In genomic region chr13:106521101-106521799, GRCh38 we compare ENCODE assay signal across 21 cellular contexts. TPM values are rescaled to one million over a fixed set of nuclear protein-coding genes. Genes with fewer than 3 reads are reported as not detected.
DNase-seq lines count a peak whose midpoint lies in the region; ATAC-seq, FAIRE-seq and TF ChIP-seq lines count a peak whose summit lies in the region.
"Had no signal": no experiment of that assay in that cellular context is flagged by ENCODE, and none has a peak within 500 bp of the region (broad histone marks: within the 10 kb centered on the region; RNA-seq: fewer than 3 reads in every experiment).

No MANE protein-coding gene starts in this region.

- ATAC-seq in SK-N-SH treated with all-trans-retinoic acid at 6 μM for 48 hours (peak; percentile 32; the same call in 2 of the 3 replicates), upper lobe of left lung (ENCODE audit: low FRiP score in 2 of 2) (no peak), HepG2 (no peak), HG02938 (IDR thresholded peaks at IDR 0.05; ENCODE audit: unreplicated experiment) (no peak)
- ATAC-seq: activated T-helper 17 cell treated with anti-CD3 and anti-CD28 coated beads, Interleukin-2, amount 50 U/mL, for 72 hours; right lobe of liver had no signal

- 84% methylated on average over 5 of the region's 5 CpGs for whole genome bisulfite sequencing in SK-N-SH (ENCODE audit: low lambda C conversion rate)
- WGBS in upper lobe of left lung, 2 donors = 53 to 57% methylated on average over 5 of the region's 5 CpGs
- 40% methylated on average over 5 of the region's 5 CpGs for WGBS in HepG2 (ENCODE audit: low lambda C conversion rate)

- POLR2A ChIA-PET in SK-N-SH (lab: Yijun Ruan, JAX) (interaction anchor here (1.3 kb wide), 1 partner anchor 14 kb away, joined by 3 read pairs; the partner anchor contains the start of gene EFNB2), PC-9 (lab: Charles Lee; ENCODE audit: unreplicated experiment) (no interaction called here), HepG2 (lab: Yijun Ruan, JAX) (no interaction called here)

- TF ChIP-seq POLR2A in upper lobe of left lung (IDR thresholded peaks at IDR 0.05) (no peak), HepG2 (IDR thresholded peaks at IDR 0.05; ENCODE audit: insufficient read depth in 1 of 2, low read depth in 2 of 2, low read length in 2 of 2) (no peak)

- in situ Hi-C loops in HepG2 (cut with HindIII; ENCODE audit: extremely low pct_ligation_motif_present, low pct_unique_long_range_greater_than_20kb) = no loop called here

- H3K4me1 Mint-ChIP-seq in activated naive CD4-positive, alpha-beta T cell treated with anti-CD3 and anti-CD28 coated beads for 36 hours (ENCODE audit: low read depth) = no peaks in the 10 kb centered on the region
- H3K4me1 Mint-ChIP-seq: activated T-helper 17 cell treated with anti-CD3 and anti-CD28 coated beads, Interleukin-2, amount 50 U/mL, for 72 hours; CD4-positive, CD25-positive, alpha-beta regulatory T cell had no signal

- no peak overlapping the region for H3K4me3 ChIP-seq in SK-N-SH (ENCODE audit: low read depth in 2 of 2, low read length in 1 of 2)
- H3K4me3 ChIP-seq in PC-9 = peak overlapping the region; percentile 41; the same call in 1 of the 2 replicates
- H3K4me3 ChIP-seq in keratinocyte (ENCODE audit: control insufficient read depth in 2 of 3, extremely low read depth in 1 of 3, insufficient read depth in 2 of 3, low read depth in 1 of 3, low read length in 3 of 3) = no peak overlapping the region
- H3K4me3 ChIP-seq in upper lobe of left lung = no peak overlapping the region
- H3K4me3 ChIP-seq in HepG2 (replicated peaks in 1 of 3; ENCODE audit: insufficient read depth in 1 of 3, low read depth in 2 of 3, low read length in 3 of 3) = no peak overlapping the region
- H3K4me3 ChIP-seq: right lobe of liver had no signal

- peaks cover 2% of the 10 kb centered on the region for H3K9me1 ChIP-seq in keratinocyte (ENCODE audit: control insufficient read depth, extremely low read depth, insufficient read depth, low read length)

- TF ChIP-seq CTCF in SK-N-SH (IDR thresholded peaks at IDR 0.05) = no peak
- TF ChIP-seq CTCF in PC-9 (conservative IDR thresholded peaks at IDR 0.05) = no peak
- TF ChIP-seq CTCF in keratinocyte (optimal IDR thresholded peaks at IDR 0.05 in 1 of 3, IDR thresholded peaks at IDR 0.05 in 1 of 3, conservative IDR thresholded peaks at IDR 0.05 in 1 of 3; ENCODE audit: extremely low read depth in 1 of 3, insufficient read depth in 2 of 3, low read length in 3 of 3) = no peak
- TF ChIP-seq CTCF in upper lobe of left lung (IDR thresholded peaks at IDR 0.05) = no peak
- no peak for TF ChIP-seq CTCF in HepG2 (CRISPR knock-in tag; IDR thresholded peaks at IDR 0.05)

- TF ChIP-seq RAD21 in SK-N-SH (IDR thresholded peaks at IDR 0.05; ENCODE audit: low read length) (no peak), HepG2 (CRISPR knock-in tag; IDR thresholded peaks at IDR 0.05) (no peak)

- no peak overlapping the region for H2AFZ ChIP-seq in SK-N-SH (ENCODE audit: low read depth)
- H2AFZ ChIP-seq in PC-9 = no peak overlapping the region
- no peak overlapping the region for H2AFZ ChIP-seq in keratinocyte (ENCODE audit: control insufficient read depth, low read length)
- no peak overlapping the region for H2AFZ ChIP-seq in HepG2 (ENCODE audit: low read length)

- H3K27ac ChIP-seq in SK-N-SH (ENCODE audit: low read depth in 2 of 2, low read length in 1 of 2) (no peak overlapping the region), PC-9 (peak overlapping the region; percentile 79), keratinocyte (ENCODE audit: control insufficient read depth, insufficient read depth, low read length) (peak overlapping the region; percentile 63), upper lobe of left lung (peak overlapping the region in 3 of 4 donors; percentile 6 to 62 (median 45)), HepG2 (ENCODE audit: extremely low read length, insufficient read depth, low read length) (no peak overlapping the region)
- H3K27ac ChIP-seq: right lobe of liver had no signal

- H3K4me1 ChIP-seq in SK-N-SH (ENCODE audit: control insufficient read depth in 1 of 2, insufficient read depth in 2 of 2, low read depth in 1 of 2, low read length in 1 of 2) (peaks cover 0 to 44% of the 10 kb centered on the region in 2 experiments; a peak in 2 of 4 replicates), PC-9 (replicated peaks; ENCODE audit: insufficient read depth) (peaks cover 64% of the 10 kb centered on the region), keratinocyte (ENCODE audit: control insufficient read depth, extremely low read depth, insufficient read depth, low read length) (peaks cover 65% of the 10 kb centered on the region), upper lobe of left lung (peaks cover 32 to 49% (median 44%) of the 10 kb centered on the region in 4 donors), HepG2 (ENCODE audit: insufficient read depth, low read length) (no peaks in the 10 kb centered on the region)
- H3K4me1 ChIP-seq: right lobe of liver had no signal

- DNase-seq in SK-N-SH (no peak), PC-9 (peak; percentile 40 to 86), keratinocyte (ENCODE audit: low read depth, low spot score) (no peak), upper lobe of left lung (no peak), HepG2 (ENCODE audit: low spot score) (no peak)
- DNase-seq in activated naive CD4-positive, alpha-beta T cell treated with anti-CD3 and anti-CD28 coated beads for 36 hours = no peak
- DNase-seq: activated CD4-positive, CD25-positive, alpha-beta regulatory T cell treated with anti-CD3 and anti-CD28 coated beads, Interleukin-2, amount 50 U/mL, for 72 hours; CD4-positive, CD25-positive, alpha-beta regulatory T cell; cerebellar nuclear complex; DMS79 treated with DMSO at 0.1 percent for 48 hours; effector memory CD4-positive, alpha-beta T cell; H9; kidney glomerular epithelial cell; NCI-H187 treated with DMSO at 0.1 percent for 48 hours; NK-92 treated with Interleukin-12 subunit alpha and Interleukin-12 subunit beta, amount 100 ng/mL, for 24 hours; right lobe of liver; stimulated activated CD4-positive, alpha-beta T cell treated with anti-CD3 and anti-CD28 coated beads, Interleukin-1b, Interleukin-23, amount 100 ng/mL, for 48 hours had no signal

- no peaks in the 10 kb centered on the region for H3K9me2 ChIP-seq in SK-N-SH
- H3K9me2 ChIP-seq in PC-9 (ENCODE audit: insufficient read depth) = no peaks in the 10 kb centered on the region

- dilution Hi-C loops in keratinocyte (cut with MboI; ENCODE audit: extremely low pct_ligation_motif_present, low sequenced_read_pairs) = no loop called here

- H3K9ac ChIP-seq in SK-N-SH = no peak overlapping the region
- H3K9ac ChIP-seq in keratinocyte (ENCODE audit: control insufficient read depth, extremely low read depth, insufficient read depth, low read length) = peak overlapping the region; percentile 8
- no peak overlapping the region for H3K9ac ChIP-seq in HepG2 (ENCODE audit: insufficient read depth, low read depth, low read length)

- BruUV-seq in PC-9 (replicated peaks; lab: Mats Ljungman, UMichigan) (no TSS peak), HepG2 (replicated peaks; lab: Mats Ljungman, UMichigan) (no TSS peak)

- H3K27me3 ChIP-seq in SK-N-SH (ENCODE audit: insufficient read depth) (no peaks in the 10 kb centered on the region), PC-9 (ENCODE audit: insufficient read depth, low read depth) (no peaks in the 10 kb centered on the region), keratinocyte (ENCODE audit: control insufficient read depth, extremely low read depth, insufficient read depth, low read length) (no peaks in the 10 kb centered on the region), upper lobe of left lung (no peaks in the 10 kb centered on the region), HepG2 (ENCODE audit: control insufficient read depth in 1 of 2, insufficient read depth in 2 of 2, low read length in 2 of 2) (no peaks in the 10 kb centered on the region)
- H3K27me3 ChIP-seq: right lobe of liver had no signal

- no peak overlapping the region for H3K27ac Mint-ChIP-seq in activated naive CD4-positive, alpha-beta T cell treated with anti-CD3 and anti-CD28 coated beads for 36 hours
- H3K27ac Mint-ChIP-seq: activated T-helper 17 cell treated with anti-CD3 and anti-CD28 coated beads, Interleukin-2, amount 50 U/mL, for 72 hours; CD4-positive, CD25-positive, alpha-beta regulatory T cell; H9 had no signal

- no peaks in the 10 kb centered on the region for H3K9me3 Mint-ChIP-seq in activated naive CD4-positive, alpha-beta T cell treated with anti-CD3 and anti-CD28 coated beads for 36 hours
- H3K9me3 Mint-ChIP-seq: activated T-helper 17 cell treated with anti-CD3 and anti-CD28 coated beads, Interleukin-2, amount 50 U/mL, for 72 hours; H9 had no signal

- no peaks in the 10 kb centered on the region for H3F3A ChIP-seq in SK-N-SH (replicated peaks; ENCODE audit: insufficient read depth)
- peaks cover 40% of the 10 kb centered on the region for H3F3A ChIP-seq in PC-9 (ENCODE audit: insufficient read depth, low read depth)

- FAIRE-seq in keratinocyte (lab: Jason Lieb, UNC) = no peak
- no peak for FAIRE-seq in HepG2 (lab: Jason Lieb, UNC)
- FAIRE-seq: GM18507 had no signal

- no peaks in the 10 kb centered on the region for H4K20me1 ChIP-seq in SK-N-SH (ENCODE audit: insufficient read depth)
- H4K20me1 ChIP-seq in PC-9 (ENCODE audit: insufficient read depth) = peaks cover 21% of the 10 kb centered on the region; the same call in 1 of the 2 replicates
- peaks cover 6% of the 10 kb centered on the region for H4K20me1 ChIP-seq in keratinocyte (ENCODE audit: control insufficient read depth, extremely low read depth, insufficient read depth, low read length)
- H4K20me1 ChIP-seq in HepG2 (ENCODE audit: insufficient read depth, low read length) = no peaks in the 10 kb centered on the region

- H3K79me2 ChIP-seq in SK-N-SH (ENCODE audit: insufficient read depth) = peaks cover 1% of the 10 kb centered on the region; the same call in 1 of the 2 replicates
- H3K79me2 ChIP-seq in PC-9 (ENCODE audit: low read depth) = peaks cover 100% of the 10 kb centered on the region
- H3K79me2 ChIP-seq in keratinocyte (ENCODE audit: control insufficient read depth, insufficient read depth, low read length) = peaks cover 100% of the 10 kb centered on the region
- no peaks in the 10 kb centered on the region for H3K79me2 ChIP-seq in HepG2 (ENCODE audit: insufficient read depth, low read length)

- no peaks in the 10 kb centered on the region for H3K36me3 Mint-ChIP-seq in activated naive CD4-positive, alpha-beta T cell treated with anti-CD3 and anti-CD28 coated beads for 36 hours (ENCODE audit: low read depth)
- H3K36me3 Mint-ChIP-seq: CD4-positive, CD25-positive, alpha-beta regulatory T cell had no signal

- intact Hi-C loops in PC-9 (cut with micrococcal nuclease; ENCODE audit: unreplicated experiment) = loop anchor here (2.0 kb wide), 1 partner anchor 420 kb away; no protein-coding TSS in a partner anchor
- intact Hi-C loops in activated naive CD4-positive, alpha-beta T cell treated with anti-CD3 and anti-CD28 coated beads for 36 hours (cut with micrococcal nuclease) = no loop called here
- intact Hi-C loops in HepG2 (cut with micrococcal nuclease; ENCODE audit: unreplicated experiment) = no loop called here

- CTCF ChIA-PET in SK-N-SH (lab: Yijun Ruan, JAX) = interaction anchor here (0.9 to 1.9 kb wide), 2 partner anchors 10 to 444 kb away, joined by 4 to 6 read pairs; no protein-coding TSS in a partner anchor
- CTCF ChIA-PET in PC-9 (lab: Charles Lee) = interaction anchor here (0.6 kb wide), 1 partner anchor 21 kb away, joined by 4 read pairs; no protein-coding TSS in a partner anchor
- CTCF ChIA-PET in activated naive CD4-positive, alpha-beta T cell treated with anti-CD3 and anti-CD28 coated beads for 36 hours (lab: Charles Lee) = interaction anchor here (0.5 to 0.6 kb wide), 2 partner anchors 11 to 125 kb away, joined by 3 read pairs; no protein-coding TSS in a partner anchor
- CTCF ChIA-PET in HepG2 (lab: Yijun Ruan, JAX; ENCODE audit: low intra/inter-chr PET ratio, low total read pairs) = no interaction called here

- H3K36me3 ChIP-seq in SK-N-SH (replicated peaks in 1 of 2; ENCODE audit: control insufficient read depth in 1 of 2, insufficient read depth in 2 of 2, low read length in 1 of 2) (no peaks in the 10 kb centered on the region), PC-9 (ENCODE audit: low read depth) (peaks cover 24% of the 10 kb centered on the region; the same call in 1 of the 2 replicates), keratinocyte (ENCODE audit: control insufficient read depth in 2 of 2, extremely low read depth in 1 of 2, insufficient read depth in 2 of 2, low read length in 2 of 2) (peaks cover 1 to 5% of the 10 kb centered on the region in 2 experiments), upper lobe of left lung (no peaks in the 10 kb centered on the region), HepG2 (replicated peaks in 1 of 2; ENCODE audit: control insufficient read depth in 1 of 2, insufficient read depth in 2 of 2, low read length in 2 of 2) (no peaks in the 10 kb centered on the region)
- H3K36me3 ChIP-seq: right lobe of liver had no signal

- H3K4me3 Mint-ChIP-seq in activated naive CD4-positive, alpha-beta T cell treated with anti-CD3 and anti-CD28 coated beads for 36 hours = no peak overlapping the region
- H3K4me3 Mint-ChIP-seq: activated T-helper 17 cell treated with anti-CD3 and anti-CD28 coated beads, Interleukin-2, amount 50 U/mL, for 72 hours; CD4-positive, CD25-positive, alpha-beta regulatory T cell; H9 had no signal

- peaks cover 24% of the 10 kb centered on the region for H3K27me3 Mint-ChIP-seq in activated naive CD4-positive, alpha-beta T cell treated with anti-CD3 and anti-CD28 coated beads for 36 hours (ENCODE audit: low read depth)

- TF ChIP-seq EP300 in SK-N-SH (IDR thresholded peaks at IDR 0.05; ENCODE audit: borderline replicate concordance in 1 of 2, low read depth in 1 of 2, low read length in 1 of 2) (no peak), upper lobe of left lung (IDR thresholded peaks at IDR 0.05) (no peak), HepG2 (IDR thresholded peaks at IDR 0.05; ENCODE audit: low read depth in 2 of 2, low read length in 2 of 2) (no peak), HepG2 (CRISPR knock-in tag; IDR thresholded peaks at IDR 0.05; ENCODE audit: borderline replicate concordance) (no peak)

- H3K4me2 ChIP-seq in SK-N-SH (no peak overlapping the region), PC-9 (peak overlapping the region; percentile 85), keratinocyte (ENCODE audit: control insufficient read depth, extremely low read depth, insufficient read depth, low read depth, low read length) (peak overlapping the region; percentile 76), HepG2 (ENCODE audit: low read depth, low read length) (no peak overlapping the region)

- H3K9me3 ChIP-seq in SK-N-SH = no peaks in the 10 kb centered on the region
- H3K9me3 ChIP-seq in PC-9 (ENCODE audit: insufficient read depth, low read depth) = peaks cover 4% of the 10 kb centered on the region; the same call in 1 of the 2 replicates
- no peaks in the 10 kb centered on the region for H3K9me3 ChIP-seq in keratinocyte (ENCODE audit: control insufficient read depth, low read depth, low read length)
- H3K9me3 ChIP-seq in upper lobe of left lung = no peaks in the 10 kb centered on the region
- no peaks in the 10 kb centered on the region for H3K9me3 ChIP-seq in HepG2 (ENCODE audit: low read length)
- H3K9me3 ChIP-seq: right lobe of liver had no signal

RNA-seq across cellular contexts. Expression of gene EFNB2, which starts 14.2 kb away (rescaled TPM):
- polyA plus RNA-seq in SK-N-SH (2012; rRNA removed) = 2.8 and 3.0 TPM in 2 replicates
- 3.7 and 4.4 TPM in 2 replicates for polyA plus RNA-seq in SK-N-SH (2012; cell fraction: cytosol; rRNA removed)
- polyA plus RNA-seq in SK-N-SH (2012; cell fraction: nucleus; rRNA removed) = 2.7 and 3.6 TPM in 2 replicates
- total RNA-seq in PC-9 (2021) = 13.4 and 17.5 TPM in 2 replicates
- polyA plus RNA-seq in keratinocyte = 29.4 to 68.0 TPM (median 38.9 TPM) in 3 replicates
- polyA plus RNA-seq in keratinocyte (2011; ENCODE audit: low read depth) = 15.9 TPM
- polyA plus RNA-seq in keratinocyte (2011; cell fraction: cytosol; rRNA removed) = 29.4 and 32.8 TPM in 2 replicates
- 74.1 and 79.8 TPM in 2 replicates for polyA plus RNA-seq in keratinocyte (2011; cell fraction: nucleus; rRNA removed)
- polyA plus RNA-seq in keratinocyte (2012; ENCODE audit: low replicate concordance) = 23.1 and 66.7 TPM in 2 replicates
- 49.3 to 103 TPM (median 57.1 TPM) in 3 replicates for polyA minus RNA-seq in keratinocyte
- polyA minus RNA-seq in keratinocyte (2011; cell fraction: cytosol; rRNA and poly(A)+ RNA removed) = 43.4 TPM
- 64.7 and 91.4 TPM in 2 replicates for polyA minus RNA-seq in keratinocyte (2011; cell fraction: nucleus; rRNA and poly(A)+ RNA removed)
- total RNA-seq in upper lobe of left lung = 10 to 100 TPM; 23.0 to 45.7 (median 30.9) TPM
- under 1 TPM; 0.07 to 0.12 TPM for total RNA-seq in activated naive CD4-positive, alpha-beta T cell treated with anti-CD3 and anti-CD28 coated beads for 36 hours
- total RNA-seq in HepG2 (2016; rRNA removed; fragmentation: Illumina TruSeq; extraction: Trizol) = 0.07 and 0.20 TPM in 2 replicates
- total RNA-seq in HepG2 (2016; cell fraction: cytosol; rRNA removed; fragmentation: Illumina TruSeq; extraction: Trizol; ENCODE audit: low read depth) = not detected in 2 replicates
- total RNA-seq in HepG2 (2016; cell fraction: insoluble cytoplasmic fraction; rRNA removed; fragmentation: Illumina TruSeq; extraction: Trizol) = 0.09 and 0.13 TPM in 2 replicates
- total RNA-seq in HepG2 (2016; cell fraction: membrane; rRNA removed; fragmentation: Illumina TruSeq; extraction: Trizol) = 0.06 and 0.14 TPM in 2 replicates
- 0.06 TPM in 1 of 2 replicates, not detected in the other for total RNA-seq in HepG2 (2016; cell fraction: nucleus; rRNA removed; fragmentation: Illumina TruSeq; extraction: Trizol)
- polyA plus RNA-seq in HepG2 (2011; rRNA removed) = 0.05 and 0.11 TPM in 2 replicates
- 0.08 and 0.11 TPM in 2 replicates for polyA plus RNA-seq in HepG2 (2011; cell fraction: cytosol; rRNA removed)
- 0.05 TPM in 2 replicates for polyA plus RNA-seq in HepG2 (2011; cell fraction: nucleus; rRNA removed)
- 0.05 and 0.16 TPM in 2 replicates for polyA plus RNA-seq in HepG2 (2012)
- 0.02 TPM in 1 of 2 replicates, not detected in the other for polyA plus RNA-seq in HepG2 (2016; cell fraction: cytosol; fragmentation: Illumina TruSeq; extraction: Trizol; ENCODE audit: low read depth)
- 0.08 and 0.23 TPM in 2 replicates for polyA plus RNA-seq in HepG2 (2016; cell fraction: insoluble cytoplasmic fraction; fragmentation: Illumina TruSeq; extraction: Trizol; ENCODE audit: low read depth)
- 0.05 TPM in 1 of 2 replicates, not detected in the other for polyA plus RNA-seq in HepG2 (2016; cell fraction: membrane; fragmentation: Illumina TruSeq; extraction: Trizol; ENCODE audit: low read depth)
- polyA plus RNA-seq in HepG2 (2016; cell fraction: nucleus; fragmentation: Illumina TruSeq; extraction: Trizol; ENCODE audit: insufficient read depth, low read depth) = 0.19 and 0.23 TPM in 2 replicates
- polyA minus RNA-seq in HepG2 (2011; rRNA and poly(A)+ RNA removed; ENCODE audit: low replicate concordance) = 0.08 and 0.63 TPM in 2 replicates
- polyA minus RNA-seq in HepG2 (2011; cell fraction: cytosol; rRNA and poly(A)+ RNA removed) = 0.18 TPM in 1 of 2 replicates, not detected in the other
- polyA minus RNA-seq in HepG2 (2011; cell fraction: nucleus; rRNA and poly(A)+ RNA removed) = 0.13 TPM in 1 of 2 replicates, not detected in the other

RNA-seq across cellular contexts. Expression of gene ARGLU1, which starts 46.7 kb away (rescaled TPM):
- 101 and 124 TPM in 2 replicates for polyA plus RNA-seq in SK-N-SH (2012; rRNA removed)
- polyA plus RNA-seq in SK-N-SH (2012; cell fraction: cytosol; rRNA removed) = 44.7 and 72.0 TPM in 2 replicates
- polyA plus RNA-seq in SK-N-SH (2012; cell fraction: nucleus; rRNA removed) = 644 and 785 TPM in 2 replicates
- 89.2 and 90.8 TPM in 2 replicates for total RNA-seq in PC-9 (2021)
- 33.0 to 96.8 TPM (median 75.8 TPM) in 3 replicates for polyA plus RNA-seq in keratinocyte
- 302 TPM for polyA plus RNA-seq in keratinocyte (2011; ENCODE audit: low read depth)
- 14.5 and 18.8 TPM in 2 replicates for polyA plus RNA-seq in keratinocyte (2011; cell fraction: cytosol; rRNA removed)
- polyA plus RNA-seq in keratinocyte (2011; cell fraction: nucleus; rRNA removed) = 213 and 302 TPM in 2 replicates
- 38.4 and 51.4 TPM in 2 replicates for polyA plus RNA-seq in keratinocyte (2012; ENCODE audit: low replicate concordance)
- polyA minus RNA-seq in keratinocyte = 1.2 to 14.4 TPM (median 6.1 TPM) in 3 replicates
- 10.4 TPM for polyA minus RNA-seq in keratinocyte (2011; cell fraction: cytosol; rRNA and poly(A)+ RNA removed)
- polyA minus RNA-seq in keratinocyte (2011; cell fraction: nucleus; rRNA and poly(A)+ RNA removed) = 30.1 and 37.9 TPM in 2 replicates
- 100 to 1,000 TPM in 3 of 6 donors, 10 to 100 TPM in 3; 73.6 to 411 (median 121) TPM for total RNA-seq in upper lobe of left lung
- 10 to 100 TPM; 82.3 to 86.6 TPM for total RNA-seq in activated naive CD4-positive, alpha-beta T cell treated with anti-CD3 and anti-CD28 coated beads for 36 hours
- 27.2 and 47.1 TPM in 2 replicates for total RNA-seq in HepG2 (2016; rRNA removed; fragmentation: Illumina TruSeq; extraction: Trizol)
- total RNA-seq in HepG2 (2016; cell fraction: cytosol; rRNA removed; fragmentation: Illumina TruSeq; extraction: Trizol; ENCODE audit: low read depth) = 11.8 and 17.4 TPM in 2 replicates
- total RNA-seq in HepG2 (2016; cell fraction: insoluble cytoplasmic fraction; rRNA removed; fragmentation: Illumina TruSeq; extraction: Trizol) = 25.5 and 51.3 TPM in 2 replicates
- 9.4 and 9.9 TPM in 2 replicates for total RNA-seq in HepG2 (2016; cell fraction: membrane; rRNA removed; fragmentation: Illumina TruSeq; extraction: Trizol)
- 100 and 117 TPM in 2 replicates for total RNA-seq in HepG2 (2016; cell fraction: nucleus; rRNA removed; fragmentation: Illumina TruSeq; extraction: Trizol)
- 70.6 and 81.6 TPM in 2 replicates for polyA plus RNA-seq in HepG2 (2011; rRNA removed)
- 10.8 and 12.2 TPM in 2 replicates for polyA plus RNA-seq in HepG2 (2011; cell fraction: cytosol; rRNA removed)
- polyA plus RNA-seq in HepG2 (2011; cell fraction: nucleus; rRNA removed) = 336 and 397 TPM in 2 replicates
- 62.3 and 76.1 TPM in 2 replicates for polyA plus RNA-seq in HepG2 (2012)
- 1.0 and 1.9 TPM in 2 replicates for polyA plus RNA-seq in HepG2 (2016; cell fraction: cytosol; fragmentation: Illumina TruSeq; extraction: Trizol; ENCODE audit: low read depth)
- 50.3 and 50.9 TPM in 2 replicates for polyA plus RNA-seq in HepG2 (2016; cell fraction: insoluble cytoplasmic fraction; fragmentation: Illumina TruSeq; extraction: Trizol; ENCODE audit: low read depth)
- polyA plus RNA-seq in HepG2 (2016; cell fraction: membrane; fragmentation: Illumina TruSeq; extraction: Trizol; ENCODE audit: low read depth) = 3.7 and 3.8 TPM in 2 replicates
- 268 and 280 TPM in 2 replicates for polyA plus RNA-seq in HepG2 (2016; cell fraction: nucleus; fragmentation: Illumina TruSeq; extraction: Trizol; ENCODE audit: insufficient read depth, low read depth)
- polyA minus RNA-seq in HepG2 (2011; rRNA and poly(A)+ RNA removed; ENCODE audit: low replicate concordance) = 8.6 and 10.0 TPM in 2 replicates
- 4.7 and 5.7 TPM in 2 replicates for polyA minus RNA-seq in HepG2 (2011; cell fraction: cytosol; rRNA and poly(A)+ RNA removed)
- 125 and 143 TPM in 2 replicates for polyA minus RNA-seq in HepG2 (2011; cell fraction: nucleus; rRNA and poly(A)+ RNA removed)

Comparison
In these comparisons a context has a peak if more than half of its experiments do, and no peak if none do; other contexts are left out.
1. DNase-seq: peak in PC-9 (2 of 2); none in SK-N-SH (single experiment), keratinocyte (single experiment), upper lobe of left lung (0 of 2), activated naive CD4-positive, alpha-beta T cell treated with anti-CD3 and anti-CD28 coated beads for 36 hours (single experiment) and HepG2 (single experiment).
2. H3K27ac ChIP-seq: peak in PC-9 (single experiment), keratinocyte (single experiment) and upper lobe of left lung (3 of 4); none in SK-N-SH (0 of 2) and HepG2 (single experiment).
3. H3K4me2 ChIP-seq: peak in PC-9 (single experiment) and keratinocyte (single experiment); none in SK-N-SH (single experiment) and HepG2 (single experiment).
4. RNA of gene EFNB2, which starts 14.2 kb away (total RNA-seq): 23.0 to 45.7 TPM in upper lobe of left lung and 13.4 to 17.5 TPM in PC-9; 0.06 to 0.20 TPM in HepG2 and 0.07 to 0.12 TPM in activated naive CD4-positive, alpha-beta T cell treated with anti-CD3 and anti-CD28 coated beads for 36 hours; every median in the first group is over 10 times any median in the second.